ENCODE assay signal across 23 cellular contexts in the genomic region with DNA sequence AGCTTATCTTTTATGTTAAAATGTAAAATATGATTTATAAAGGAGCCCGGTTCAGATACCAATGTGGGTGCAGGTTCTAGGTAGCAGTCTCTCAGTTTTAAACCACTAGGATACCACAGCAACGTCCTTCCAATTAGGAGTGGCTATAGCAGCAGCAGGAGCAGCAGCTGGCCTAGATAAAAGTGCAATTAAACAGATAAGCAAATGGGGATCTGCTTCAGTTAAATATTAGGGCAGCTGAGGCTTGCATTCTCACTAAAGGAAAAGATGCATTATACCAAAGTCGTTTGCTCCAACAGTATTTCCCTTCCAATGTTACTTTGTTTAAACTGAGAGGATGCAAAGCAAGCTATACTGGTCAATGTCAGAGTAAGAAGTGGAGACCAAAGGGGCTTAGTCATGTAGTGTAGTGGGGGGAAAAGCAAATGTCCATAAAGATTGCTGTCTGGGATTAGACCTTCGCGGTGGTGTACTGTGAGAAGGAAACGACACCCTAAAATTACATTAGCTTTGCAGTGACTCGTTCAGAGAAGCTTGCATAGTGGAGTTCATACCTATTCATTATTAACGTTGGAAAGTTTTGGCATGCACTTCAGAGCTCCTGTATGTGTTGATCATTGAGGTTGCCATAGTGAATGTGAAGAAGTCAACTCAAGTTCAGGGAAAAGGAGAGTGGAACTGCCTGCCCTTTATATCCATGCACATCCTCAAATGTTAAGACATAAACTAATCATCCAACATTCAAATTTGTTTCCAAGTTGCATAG.
A peak's percentile ranks its signal among the peaks of the same experiment; 100 is the strongest.
DNase-seq lines count a peak whose midpoint lies in the region; ATAC-seq and TF ChIP-seq lines count a peak whose summit lies in the region.
"Had no signal": no experiment of that assay in that cellular context is flagged by ENCODE, and none has a peak within 500 bp of the region (broad histone marks: within the 10 kb centered on the region; RNA-seq: fewer than 3 reads in every experiment).

No MANE protein-coding gene starts in this region.

- peaks cover 43% of the 10 kb centered on the region for H3K4me1 ChIP-seq in muscle layer of colon (ENCODE audit: insufficient read depth, low read length)

- no peak for ATAC-seq in SK-N-SH treated with all-trans-retinoic acid at 6 μM for 48 hours
- ATAC-seq: activated T-helper 17 cell treated with anti-CD3 and anti-CD28 coated beads, Interleukin-2, amount 50 U/mL, for 72 hours; CD8-positive, alpha-beta T cell had no signal

- H3K36me3 ChIP-seq in muscle layer of colon (ENCODE audit: insufficient read depth, low read length), result no peaks in the 10 kb centered on the region
- H3K36me3 ChIP-seq: transverse colon had no signal

- in situ Hi-C loops in KBM-7 (cut with MboI; ENCODE audit: low pct_unique_long_range_greater_than_20kb, low sequenced_read_pairs), result no loop called here

- H3K27ac ChIP-seq in muscle layer of colon (ENCODE audit: low read depth, low read length), result peak overlapping the region; percentile 14
- H3K27ac ChIP-seq: 22Rv1, GM23248, KMS-11, transverse colon had no signal

- peak; percentile 27 for DNase-seq in NCI-H1092 treated with DMSO at 0.1 percent for 48 hours (lab: John Stamatoyannopoulos, UW)
- DNase-seq in NCI-H1092 (lab: John Stamatoyannopoulos, UW), result no peak
- peak; percentile 92 for DNase-seq in NCI-H146 treated with DMSO at 0.1 percent for 48 hours (lab: John Stamatoyannopoulos, UW; ENCODE audit: unreplicated experiment)
- DNase-seq in KBM-7, result no peak
- DNase-seq in DMS153 (lab: John Stamatoyannopoulos, UW), result no peak
- DNase-seq in HPDE6-E6E7 (ENCODE audit: extremely low spot score), result no peak
- DNase-seq: activated B cell treated with CpG ODN at 0.5 μM for 24 hours; activated CD4-positive, alpha-beta T cell treated with anti-CD3 and anti-CD28 coated beads, Interleukin-2, amount 50 U/mL, for 48 hours; activated CD8-positive, alpha-beta memory T cell treated with anti-CD3 and anti-CD28 coated beads, Interleukin-2, amount 50 U/mL, for 4 hours; anterior cingulate cortex; CD8-positive, alpha-beta T cell; central memory CD4-positive, alpha-beta T cell; GM23248; MV-4-11; NCI-H2081 treated with DMSO at 0.1 percent for 48 hours; RPMI8226; T-helper 9 cell; transverse colon had no signal

- H3K9me3 ChIP-seq in muscle layer of colon (ENCODE audit: low read length), result no peaks in the 10 kb centered on the region
- H3K9me3 ChIP-seq: transverse colon had no signal

- H3K9ac ChIP-seq in muscle layer of colon (ENCODE audit: low read length), result no peak overlapping the region
- H3K9ac ChIP-seq: GM23248, KMS-11 had no signal

- H3K4me3 ChIP-seq in muscle layer of colon (ENCODE audit: low read depth in 1 of 2, low read length in 2 of 2), result no peak overlapping the region
- H3K4me3 ChIP-seq: GM23248, transverse colon had no signal

- no peaks in the 10 kb centered on the region for H3K27me3 ChIP-seq in muscle layer of colon (ENCODE audit: control insufficient read depth in 1 of 2, insufficient read depth in 2 of 2, low read length in 2 of 2)
- H3K27me3 ChIP-seq: transverse colon had no signal

TF ChIP-seq in SK-N-SH treated with all-trans-retinoic acid at 6 μM for 48 hours, 23 proteins besides CTCF, POLR2A, EP300 and RAD21:
- TF ChIP-seq TCF4 (CRISPR knock-in tag; IDR thresholded peaks at IDR 0.05; ENCODE audit: borderline replicate concordance) (peak; percentile 87), ZC3H10 (CRISPR knock-in tag; IDR thresholded peaks at IDR 0.05) (no peak), ARNTL (CRISPR knock-in tag; IDR thresholded peaks at IDR 0.05; ENCODE audit: borderline replicate concordance, low read depth) (no peak), GLIS3 (CRISPR knock-in tag; IDR thresholded peaks at IDR 0.05) (no peak), OSR1 (CRISPR knock-in tag; IDR thresholded peaks at IDR 0.05) (no peak)
- TF ChIP-seq, protein P1, sequence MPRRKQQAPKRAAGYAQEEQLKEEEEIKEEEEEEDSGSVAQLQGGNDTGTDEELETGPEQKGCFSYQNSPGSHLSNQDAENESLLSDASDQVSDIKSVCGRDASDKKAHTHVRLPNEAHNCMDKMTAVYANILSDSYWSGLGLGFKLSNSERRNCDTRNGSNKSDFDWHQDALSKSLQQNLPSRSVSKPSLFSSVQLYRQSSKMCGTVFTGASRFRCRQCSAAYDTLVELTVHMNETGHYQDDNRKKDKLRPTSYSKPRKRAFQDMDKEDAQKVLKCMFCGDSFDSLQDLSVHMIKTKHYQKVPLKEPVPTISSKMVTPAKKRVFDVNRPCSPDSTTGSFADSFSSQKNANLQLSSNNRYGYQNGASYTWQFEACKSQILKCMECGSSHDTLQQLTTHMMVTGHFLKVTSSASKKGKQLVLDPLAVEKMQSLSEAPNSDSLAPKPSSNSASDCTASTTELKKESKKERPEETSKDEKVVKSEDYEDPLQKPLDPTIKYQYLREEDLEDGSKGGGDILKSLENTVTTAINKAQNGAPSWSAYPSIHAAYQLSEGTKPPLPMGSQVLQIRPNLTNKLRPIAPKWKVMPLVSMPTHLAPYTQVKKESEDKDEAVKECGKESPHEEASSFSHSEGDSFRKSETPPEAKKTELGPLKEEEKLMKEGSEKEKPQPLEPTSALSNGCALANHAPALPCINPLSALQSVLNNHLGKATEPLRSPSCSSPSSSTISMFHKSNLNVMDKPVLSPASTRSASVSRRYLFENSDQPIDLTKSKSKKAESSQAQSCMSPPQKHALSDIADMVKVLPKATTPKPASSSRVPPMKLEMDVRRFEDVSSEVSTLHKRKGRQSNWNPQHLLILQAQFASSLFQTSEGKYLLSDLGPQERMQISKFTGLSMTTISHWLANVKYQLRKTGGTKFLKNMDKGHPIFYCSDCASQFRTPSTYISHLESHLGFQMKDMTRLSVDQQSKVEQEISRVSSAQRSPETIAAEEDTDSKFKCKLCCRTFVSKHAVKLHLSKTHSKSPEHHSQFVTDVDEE (CRISPR knock-in tag; IDR thresholded peaks at IDR 0.05), result peak; percentile 28; the same call in 1 of the 2 replicates

Comparison
In these comparisons a context has a peak if more than half of its experiments do, and no peak if none do; other contexts are left out.
1. DNase-seq: peak in NCI-H1092 treated with DMSO at 0.1 percent for 48 hours (single experiment) and NCI-H146 treated with DMSO at 0.1 percent for 48 hours (single experiment); none in NCI-H1092 (single experiment), KBM-7 (single experiment), DMS153 (single experiment) and HPDE6-E6E7 (single experiment).